27 cellular contexts compared by ENCODE assay signal in genomic region chr1:68459796-68460195, GRCh38. TPM values are rescaled to one million over a fixed set of nuclear protein-coding genes. Genes with fewer than 3 reads are reported as not detected.
DNase-seq lines count a peak whose midpoint lies in the region; ATAC-seq and TF ChIP-seq lines count a peak whose summit lies in the region.
"Had no signal": no experiment of that assay in that cellular context is flagged by ENCODE, and none has a peak within 500 bp of the region (broad histone marks: within the 10 kb centered on the region; RNA-seq: fewer than 3 reads in every experiment).

No MANE protein-coding gene starts in this region.

- H3K9me3 ChIP-seq in neural progenitor cell (ENCODE audit: low read depth): no peaks in the 10 kb centered on the region

- peaks cover 7% of the 10 kb centered on the region for H3K27me3 Mint-ChIP-seq in HFFc6 (ENCODE audit: insufficient read depth)
- H3K27me3 Mint-ChIP-seq in neural progenitor cell (ENCODE audit: insufficient read depth, low read depth): no peaks in the 10 kb centered on the region

- H3K4me2 ChIP-seq in neural progenitor cell: no peak overlapping the region
- H3K4me2 ChIP-seq: KMS-11 had no signal

- no peak for ATAC-seq in GM19395 (IDR thresholded peaks at IDR 0.05; ENCODE audit: unreplicated experiment)
- ATAC-seq: activated CD8-positive, alpha-beta T cell treated with anti-CD3 and anti-CD28 coated beads for 36 hours; left colon; stimulated activated naive B cell treated with anti-CD40 and anti-IgM and Interleukin-4, amounts not matched to agents 10 μg/mL and 1 μg/mL and 100 μg/mL, for 72 hours had no signal

- H3K36me3 ChIP-seq in neural progenitor cell: no peaks in the 10 kb centered on the region

- no peak overlapping the region for H3K27ac Mint-ChIP-seq in HFFc6
- no peak overlapping the region for H3K27ac Mint-ChIP-seq in neural progenitor cell
- H3K27ac Mint-ChIP-seq: activated CD8-positive, alpha-beta T cell treated with anti-CD3 and anti-CD28 coated beads for 36 hours; CD4-positive, alpha-beta T cell; mesothelial cell of epicardium; nephron progenitor cell; stimulated activated naive B cell treated with anti-CD40 and anti-IgM and Interleukin-4, amounts not matched to agents 10 μg/mL and 1 μg/mL and 100 μg/mL, for 72 hours had no signal

- H3K4me1 Mint-ChIP-seq in HFFc6 (ENCODE audit: low read depth) (no peaks in the 10 kb centered on the region), neural progenitor cell (peaks cover 18% of the 10 kb centered on the region)
- H3K4me1 Mint-ChIP-seq: stimulated activated naive B cell treated with anti-CD40 and anti-IgM and Interleukin-4, amounts not matched to agents 10 μg/mL and 1 μg/mL and 100 μg/mL, for 72 hours had no signal

- TF ChIP-seq CTCF in HFFc6 (IDR thresholded peaks at IDR 0.05) (no peak), fibroblast of mammary gland (conservative IDR thresholded peaks at IDR 0.05; ENCODE audit: control insufficient read depth, insufficient read depth, low read depth, low read length) (no peak), neural progenitor cell (IDR thresholded peaks at IDR 0.05) (no peak)

- no peak overlapping the region for H2AFZ ChIP-seq in neural progenitor cell (replicated peaks)

- H3K79me2 ChIP-seq in neural progenitor cell (ENCODE audit: low read depth): no peaks in the 10 kb centered on the region

- H3F3A ChIP-seq in neural progenitor cell (ENCODE audit: low read depth): no peaks in the 10 kb centered on the region

- H3K27me3 ChIP-seq in neural progenitor cell: no peaks in the 10 kb centered on the region

- H3K9me3 Mint-ChIP-seq in HFFc6 (peaks cover 6% of the 10 kb centered on the region), neural progenitor cell (peaks cover 16% of the 10 kb centered on the region)

- H3K27ac ChIP-seq in neural progenitor cell: no peak overlapping the region
- H3K27ac ChIP-seq: KMS-11 had no signal

- H3K9ac ChIP-seq in neural progenitor cell: no peak overlapping the region
- H3K9ac ChIP-seq: KMS-11 had no signal

- DNase-seq in HFFc6 (peak; percentile 22), amniotic epithelial cell (ENCODE audit: low read depth) (peak; percentile 78), fibroblast of mammary gland (ENCODE audit: low read depth) (peak; percentile 62), renal cortical epithelial cell (ENCODE audit: low read depth) (peak; percentile 60), SHP77 treated with DMSO at 0.1 percent for 48 hours (lab: John Stamatoyannopoulos, UW) (no peak), neural progenitor cell (ENCODE audit: low spot score) (no peak)
- DNase-seq: activated CD4-positive, CD25-positive, alpha-beta regulatory T cell; activated CD8-positive, alpha-beta T cell treated with anti-CD3 and anti-CD28 coated beads for 36 hours; activated naive CD4-positive, alpha-beta T cell treated with Interleukin-2 at 50 U/mL for 16 hours; anterior cingulate cortex; CD4-positive, alpha-beta T cell; DMS153; effector memory CD4-positive, alpha-beta T cell; left colon; NCI-H1048; NCI-H2029 treated with DMSO at 0.1 percent for 48 hours; nephron progenitor cell; NK-92 treated with Interleukin-12 subunit alpha and Interleukin-12 subunit beta, amount 100 ng/mL, for 24 hours; stimulated activated CD4-positive, alpha-beta T cell treated with anti-CD3 and anti-CD28 coated beads, Interleukin-1b, Interleukin-23, amount 100 ng/mL, for 48 hours; stimulated activated naive B cell treated with anti-CD40 and anti-IgM and Interleukin-4, amounts not matched to agents 10 μg/mL and 1 μg/mL and 100 μg/mL, for 72 hours; T1000 had no signal

- no peaks in the 10 kb centered on the region for H4K20me1 ChIP-seq in neural progenitor cell (ENCODE audit: low read depth)

- H3K4me1 ChIP-seq in neural progenitor cell: peaks cover 2% of the 10 kb centered on the region

- H3K36me3 Mint-ChIP-seq in HFFc6 (ENCODE audit: low read depth) (no peaks in the 10 kb centered on the region; the same call in 1 of the 2 replicates), neural progenitor cell (peaks cover 7% of the 10 kb centered on the region)

- H3K4me3 Mint-ChIP-seq in HFFc6: no peak overlapping the region
- no peak overlapping the region for H3K4me3 Mint-ChIP-seq in neural progenitor cell
- H3K4me3 Mint-ChIP-seq: activated CD8-positive, alpha-beta T cell treated with anti-CD3 and anti-CD28 coated beads for 36 hours; CD4-positive, alpha-beta T cell; mesothelial cell of epicardium; nephron progenitor cell; stimulated activated naive B cell treated with anti-CD40 and anti-IgM and Interleukin-4, amounts not matched to agents 10 μg/mL and 1 μg/mL and 100 μg/mL, for 72 hours had no signal

- H3K4me3 ChIP-seq in fibroblast of mammary gland (ENCODE audit: control insufficient read depth, low read depth, low read length): no peak overlapping the region
- no peak overlapping the region for H3K4me3 ChIP-seq in neural progenitor cell

RNA-seq across cellular contexts. Expression of gene RPE65, which starts 10.0 kb away (rescaled TPM):
- not detected for total RNA-seq in HFFc6 (2021; fragmentation: NEBNext Ultra II Directional; extraction: Animal tissue kit (Norgen Biotek cat#: 25700))
- total RNA-seq in renal cortical epithelial cell (not detected in 2 replicates), neural progenitor cell (ENCODE audit: low replicate concordance) (not detected in 2 replicates)
- total RNA-seq: activated CD8-positive, alpha-beta T cell treated with anti-CD3 and anti-CD28 coated beads for 36 hours; CD4-positive, alpha-beta T cell; chondrocyte; HT-29; left colon; mesothelial cell of epicardium; skeletal muscle tissue had no signal

RNA-seq across cellular contexts. Expression of gene DEPDC1, which starts 37.1 kb away (rescaled TPM):
- 10 to 100 TPM; 14.8 to 44.3 (median 36.7) TPM for total RNA-seq in HFFc6 (2021; fragmentation: NEBNext Ultra II Directional; extraction: Animal tissue kit (Norgen Biotek cat#: 25700))
- total RNA-seq in renal cortical epithelial cell (0.85 and 17.4 TPM in 2 replicates), neural progenitor cell (ENCODE audit: low replicate concordance) (83.8 and 144 TPM in 2 replicates)
- total RNA-seq: CD4-positive, alpha-beta T cell had no signal

Comparison
In these comparisons a context has a peak if more than half of its experiments do, and no peak if none do; other contexts are left out.
1. DNase-seq: peak in HFFc6 (single experiment), amniotic epithelial cell (single experiment), fibroblast of mammary gland (single experiment) and renal cortical epithelial cell (single experiment); none in SHP77 treated with DMSO at 0.1 percent for 48 hours (single experiment) and neural progenitor cell (single experiment).